2 cellular contexts compared by ENCODE assay signal in the genomic region with DNA sequence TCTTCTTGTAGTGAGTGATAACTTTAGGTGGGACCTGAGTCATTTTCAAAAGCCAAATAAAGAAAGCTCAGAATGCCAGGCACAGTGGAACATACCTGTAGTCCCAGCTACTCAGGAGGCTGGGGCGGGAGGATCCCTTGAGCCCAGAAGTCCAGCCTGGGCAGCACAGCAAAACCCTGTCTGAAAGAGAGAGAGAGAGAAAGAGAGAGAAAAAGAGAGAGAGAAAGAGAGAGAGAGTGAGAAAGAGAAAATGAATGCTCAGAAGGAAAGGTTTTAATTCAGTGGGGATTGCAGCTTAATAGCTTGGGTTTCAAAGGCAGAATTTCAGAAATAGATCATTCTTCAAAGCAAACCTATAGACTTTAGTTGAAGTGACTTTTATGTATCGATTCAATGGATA.
TF ChIP-seq lines count a peak whose summit lies in the region.

No MANE protein-coding gene starts in this region.

TF ChIP-seq in A549, 52 proteins besides CTCF, POLR2A, EP300 and RAD21:
- TF ChIP-seq, protein P1, sequence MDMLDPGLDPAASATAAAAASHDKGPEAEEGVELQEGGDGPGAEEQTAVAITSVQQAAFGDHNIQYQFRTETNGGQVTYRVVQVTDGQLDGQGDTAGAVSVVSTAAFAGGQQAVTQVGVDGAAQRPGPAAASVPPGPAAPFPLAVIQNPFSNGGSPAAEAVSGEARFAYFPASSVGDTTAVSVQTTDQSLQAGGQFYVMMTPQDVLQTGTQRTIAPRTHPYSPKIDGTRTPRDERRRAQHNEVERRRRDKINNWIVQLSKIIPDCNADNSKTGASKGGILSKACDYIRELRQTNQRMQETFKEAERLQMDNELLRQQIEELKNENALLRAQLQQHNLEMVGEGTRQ (IDR thresholded peaks at IDR 0.05): no peak
- TF ChIP-seq, protein P2, sequence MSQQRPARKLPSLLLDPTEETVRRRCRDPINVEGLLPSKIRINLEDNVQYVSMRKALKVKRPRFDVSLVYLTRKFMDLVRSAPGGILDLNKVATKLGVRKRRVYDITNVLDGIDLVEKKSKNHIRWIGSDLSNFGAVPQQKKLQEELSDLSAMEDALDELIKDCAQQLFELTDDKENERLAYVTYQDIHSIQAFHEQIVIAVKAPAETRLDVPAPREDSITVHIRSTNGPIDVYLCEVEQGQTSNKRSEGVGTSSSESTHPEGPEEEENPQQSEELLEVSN (IDR thresholded peaks at IDR 0.05; ENCODE audit: borderline replicate concordance, low read depth): no peak
- TF ChIP-seq, protein P3, sequence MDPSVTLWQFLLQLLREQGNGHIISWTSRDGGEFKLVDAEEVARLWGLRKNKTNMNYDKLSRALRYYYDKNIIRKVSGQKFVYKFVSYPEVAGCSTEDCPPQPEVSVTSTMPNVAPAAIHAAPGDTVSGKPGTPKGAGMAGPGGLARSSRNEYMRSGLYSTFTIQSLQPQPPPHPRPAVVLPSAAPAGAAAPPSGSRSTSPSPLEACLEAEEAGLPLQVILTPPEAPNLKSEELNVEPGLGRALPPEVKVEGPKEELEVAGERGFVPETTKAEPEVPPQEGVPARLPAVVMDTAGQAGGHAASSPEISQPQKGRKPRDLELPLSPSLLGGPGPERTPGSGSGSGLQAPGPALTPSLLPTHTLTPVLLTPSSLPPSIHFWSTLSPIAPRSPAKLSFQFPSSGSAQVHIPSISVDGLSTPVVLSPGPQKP (IDR thresholded peaks at IDR 0.05; ENCODE audit: low read depth, low read length): no peak
- TF ChIP-seq HOXB5 (CRISPR knock-in tag; IDR thresholded peaks at IDR 0.05): no peak

TF ChIP-seq in GM12878, 131 proteins besides CTCF, POLR2A, EP300 and RAD21:
- TF ChIP-seq CHD1 (IDR thresholded peaks at IDR 0.05; ENCODE audit: low read depth, low read length) (no peak), CREB1 (IDR thresholded peaks at IDR 0.05; ENCODE audit: low read depth) (no peak), GATAD2B (conservative IDR thresholded peaks at IDR 0.05; ENCODE audit: low read depth) (no peak), CREM (IDR thresholded peaks at IDR 0.05; ENCODE audit: low read depth) (no peak), SUPT20H (IDR thresholded peaks at IDR 0.05; ENCODE audit: borderline replicate concordance, control insufficient read depth, low read depth, low read length) (no peak), SPI1 (IDR thresholded peaks at IDR 0.05; ENCODE audit: borderline replicate concordance, insufficient read depth, low read depth, low read length) (no peak), STAT3 (IDR thresholded peaks at IDR 0.05; ENCODE audit: low read depth, low read length) (no peak), ZNF384 (IDR thresholded peaks at IDR 0.05; ENCODE audit: borderline replicate concordance, low read depth, low read length) (no peak), ESRRA (IDR thresholded peaks at IDR 0.05; ENCODE audit: low read length) (no peak), BHLHE40 (IDR thresholded peaks at IDR 0.05; ENCODE audit: borderline replicate concordance in 1 of 2, low read depth in 2 of 2, low read length in 1 of 2) (no peak), STAT1 (conservative IDR thresholded peaks at IDR 0.05) (no peak), ZNF207 (IDR thresholded peaks at IDR 0.05; ENCODE audit: borderline replicate concordance) (no peak), ZBED1 (IDR thresholded peaks at IDR 0.05; ENCODE audit: borderline replicate concordance) (no peak), CHD4 (IDR thresholded peaks at IDR 0.05) (no peak), BMI1 (IDR thresholded peaks at IDR 0.05; ENCODE audit: borderline replicate concordance) (no peak), ZNF217 (IDR thresholded peaks at IDR 0.05) (no peak)
- TF ChIP-seq, protein P4, sequence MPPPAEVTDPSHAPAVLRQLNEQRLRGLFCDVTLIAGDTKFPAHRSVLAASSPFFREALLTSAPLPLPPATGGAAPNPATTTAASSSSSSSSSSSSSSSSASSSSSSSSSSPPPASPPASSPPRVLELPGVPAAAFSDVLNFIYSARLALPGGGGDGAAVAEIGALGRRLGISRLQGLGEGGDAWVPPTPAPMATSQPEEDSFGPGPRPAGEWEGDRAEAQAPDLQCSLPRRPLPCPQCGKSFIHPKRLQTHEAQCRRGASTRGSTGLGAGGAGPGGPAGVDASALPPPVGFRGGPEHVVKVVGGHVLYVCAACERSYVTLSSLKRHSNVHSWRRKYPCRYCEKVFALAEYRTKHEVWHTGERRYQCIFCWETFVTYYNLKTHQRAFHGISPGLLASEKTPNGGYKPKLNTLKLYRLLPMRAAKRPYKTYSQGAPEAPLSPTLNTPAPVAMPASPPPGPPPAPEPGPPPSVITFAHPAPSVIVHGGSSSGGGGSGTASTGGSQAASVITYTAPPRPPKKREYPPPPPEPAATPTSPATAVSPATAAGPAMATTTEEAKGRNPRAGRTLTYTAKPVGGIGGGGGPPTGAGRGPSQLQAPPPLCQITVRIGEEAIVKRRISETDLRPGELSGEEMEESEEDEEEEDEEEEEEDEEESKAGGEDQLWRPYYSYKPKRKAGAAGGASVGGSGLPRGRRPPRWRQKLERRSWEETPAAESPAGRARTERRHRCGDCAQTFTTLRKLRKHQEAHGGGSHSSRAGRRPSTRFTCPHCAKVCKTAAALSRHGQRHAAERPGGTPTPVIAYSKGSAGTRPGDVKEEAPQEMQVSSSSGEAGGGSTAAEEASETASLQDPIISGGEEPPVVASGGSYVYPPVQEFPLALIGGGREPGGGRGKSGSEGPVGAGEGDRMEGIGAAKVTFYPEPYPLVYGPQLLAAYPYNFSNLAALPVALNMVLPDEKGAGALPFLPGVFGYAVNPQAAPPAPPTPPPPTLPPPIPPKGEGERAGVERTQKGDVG (CRISPR knock-in tag; IDR thresholded peaks at IDR 0.05): no peak
- TF ChIP-seq, protein P5, sequence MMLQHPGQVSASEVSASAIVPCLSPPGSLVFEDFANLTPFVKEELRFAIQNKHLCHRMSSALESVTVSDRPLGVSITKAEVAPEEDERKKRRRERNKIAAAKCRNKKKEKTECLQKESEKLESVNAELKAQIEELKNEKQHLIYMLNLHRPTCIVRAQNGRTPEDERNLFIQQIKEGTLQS (IDR thresholded peaks at IDR 0.05; ENCODE audit: borderline replicate concordance, extremely low read depth, low read depth, low read length): no peak
